Comparison of ENCODE assay signal across 1 cellular context in genomic region chr2:176554107-176555048, GRCh38.
TF ChIP-seq lines count a peak whose summit lies in the region.

No MANE protein-coding gene starts in this region.

TF ChIP-seq in K562, 482 proteins besides CTCF, POLR2A, EP300 and RAD21 (continued from another document):
- TF ChIP-seq AFF1 (IDR thresholded peaks at IDR 0.05; ENCODE audit: low read depth in 1 of 2, partially characterized antibody in 2 of 2), result peak in 1 of 2 experiments; percentile 59
- TF ChIP-seq KLF16 (IDR thresholded peaks at IDR 0.05), result 0 out of 2 replicates have a peak, but pooled peaks have one; percentile 20
- peak; percentile 38; the same call in 1 of the 2 replicates for TF ChIP-seq AFF4 (CRISPR knock-in tag; IDR thresholded peaks at IDR 0.05)
- no peak for TF ChIP-seq ETS1 (conservative IDR thresholded peaks at IDR 0.05; ENCODE audit: control insufficient read depth, low read depth, low read length)
- peak; percentile 57; the same call in 1 of the 2 replicates for TF ChIP-seq LARP7 (IDR thresholded peaks at IDR 0.05)
- peak; percentile 22; the same call in 1 of the 2 replicates for TF ChIP-seq ATF7 (IDR thresholded peaks at IDR 0.05)
- TF ChIP-seq RBM25 (IDR thresholded peaks at IDR 0.05; ENCODE audit: low read depth, low read length, severe bottlenecking), result peak; percentile 5
- peak; percentile 67 for TF ChIP-seq CHD2 (IDR thresholded peaks at IDR 0.05; ENCODE audit: low read depth, low read length)
- TF ChIP-seq NR2C1 (IDR thresholded peaks at IDR 0.05), result no peak
- no peak for TF ChIP-seq NR2C1 (tag; IDR thresholded peaks at IDR 0.05)
- no peak for TF ChIP-seq ATF1 (CRISPR knock-in tag; IDR thresholded peaks at IDR 0.05)
- 0 out of 2 replicates have a peak, but pooled peaks have one; percentile 24 for TF ChIP-seq ATF1 (tag; IDR thresholded peaks at IDR 0.05)
- peak; percentile 58; the same call in 1 of the 2 replicates for TF ChIP-seq VEZF1 (CRISPR knock-in tag; IDR thresholded peaks at IDR 0.05)
- TF ChIP-seq CBX5 (IDR thresholded peaks at IDR 0.05; ENCODE audit: borderline replicate concordance, low read depth), result no peak
- no peak for TF ChIP-seq ASH1L (IDR thresholded peaks at IDR 0.05; ENCODE audit: borderline replicate concordance, low read depth, partially characterized antibody)
- TF ChIP-seq ELK3 (CRISPR knock-in tag; IDR thresholded peaks at IDR 0.05), result no peak
- 0 out of 2 replicates have a peak, but pooled peaks have one; percentile 26 for TF ChIP-seq ZBTB17 (CRISPR knock-in tag; IDR thresholded peaks at IDR 0.05)
- peak; percentile 25 for TF ChIP-seq ZNF280A (IDR thresholded peaks at IDR 0.05; ENCODE audit: low read depth, partially characterized antibody)
- TF ChIP-seq CXXC5 (CRISPR knock-in tag; IDR thresholded peaks at IDR 0.05), result 0 out of 2 replicates have a peak, but pooled peaks have one; percentile 9
- peak; percentile 47 for TF ChIP-seq E2F8 (IDR thresholded peaks at IDR 0.05; ENCODE audit: low read depth, partially characterized antibody)
- TF ChIP-seq SMC3 (conservative IDR thresholded peaks at IDR 0.05; ENCODE audit: insufficient read depth, low read depth, low read length), result peak; percentile 33; the same call in 1 of the 2 replicates
TF ChIP-seq in K562: peak in this region for 23.
